5 cellular contexts compared by ENCODE assay signal in the genomic region with DNA sequence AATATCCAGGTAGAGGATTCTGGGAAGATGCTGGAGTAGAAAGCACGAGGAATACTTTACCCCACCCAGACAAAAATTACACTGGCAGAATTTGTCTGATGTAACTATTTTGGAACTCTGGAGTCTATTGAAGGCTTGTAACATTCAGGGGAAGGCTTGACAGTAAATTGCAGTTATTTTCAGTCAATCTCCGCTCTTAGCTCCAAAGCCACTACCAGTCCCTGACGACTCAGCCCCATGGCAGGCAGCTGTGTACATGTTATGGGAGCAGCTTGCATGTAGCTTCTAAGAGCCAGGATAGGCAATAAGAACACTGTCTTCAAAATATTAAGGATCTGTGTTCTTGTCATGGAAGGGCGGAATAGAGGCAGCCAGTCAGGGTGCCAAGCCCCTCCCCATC.
DNase-seq lines count a peak whose midpoint lies in the region; TF ChIP-seq lines count a peak whose summit lies in the region.
"Not testable (repeated sequence)": the region's sequence is repeated elsewhere in the genome, so short reads cannot be mapped to it uniquely, and the experiment has no call there.

No MANE protein-coding gene starts in this region.

- not testable (repeated sequence) for TF ChIP-seq CTCF in cardiac fibroblast (IDR thresholded peaks at IDR 0.05; ENCODE audit: low read depth, low read length); fibroblast of mammary gland (conservative IDR thresholded peaks at IDR 0.05; ENCODE audit: control insufficient read depth, insufficient read depth, low read depth, low read length)

- not testable (repeated sequence) for H3K4me3 ChIP-seq in cardiac fibroblast (replicated peaks in 1 of 2; ENCODE audit: low read depth in 2 of 2, low read length in 2 of 2); fibroblast of mammary gland (ENCODE audit: control insufficient read depth, low read depth, low read length)

- DNase-seq in ELR (ENCODE audit: low read depth) (peak; percentile 1), amniotic epithelial cell (ENCODE audit: low read depth) (peak; percentile 43), cardiac fibroblast (ENCODE audit: low read depth in 2 of 2) (peak; percentile 11 to 18), fibroblast of mammary gland (ENCODE audit: low read depth) (peak; percentile 10), iris pigment epithelial cell (ENCODE audit: low read depth) (peak; percentile 34)
